24 cellular contexts compared by ENCODE assay signal in genomic region chr10:84511709-84512108, GRCh38.
"Had no signal": no experiment of that assay in that cellular context is flagged by ENCODE, and none has a peak within 500 bp of the region (broad histone marks: within the 10 kb centered on the region; RNA-seq: fewer than 3 reads in every experiment).

No MANE protein-coding gene starts in this region.

- H3K4me1 ChIP-seq: breast epithelium had no signal

- H3K9ac ChIP-seq: KMS-11 had no signal

- H3K4me3 ChIP-seq: breast epithelium, SK-N-MC had no signal

- H3K9me3 ChIP-seq: breast epithelium had no signal

- H3K27ac ChIP-seq: breast epithelium, KMS-11, SK-N-MC had no signal

- DNase-seq: activated CD4-positive, alpha-beta T cell treated with anti-CD3 and anti-CD28 coated beads, Interleukin-2, amount 10 ng/mL, durations not matched to agents 24 days and 14 days; activated CD4-positive, alpha-beta T cell treated with anti-CD3 and anti-CD28 coated beads, Interleukin-2, amount 50 U/mL, for 48 hours; activated CD4-positive, CD25-positive, alpha-beta regulatory T cell treated with anti-CD3 and anti-CD28 coated beads, Interleukin-2, amount 50 U/mL, for 72 hours; activated CD8-positive, alpha-beta memory T cell treated with anti-CD3 and anti-CD28 coated beads, Interleukin-2, amount 10 ng/mL, durations not matched to agents 7 days and 5 days; activated gamma-delta T cell treated with Interleukin-2 at 50 U/mL for 16 hours; activated naive CD4-positive, alpha-beta T cell treated with anti-CD3 and anti-CD28 coated beads, Interleukin-2, amount 10 ng/mL, durations not matched to agents 7 days and 5 days; activated naive CD8-positive, alpha-beta T cell treated with anti-CD3 and anti-CD28 coated beads for 36 hours; activated T-cell treated with anti-CD3 and anti-CD28 coated beads, Interleukin-2, amount 50 U/mL, for 4 hours; caudate nucleus; NCI-H1092; NCI-H1417; NCI-H1930; NCI-H2171 treated with DMSO at 0.1 percent for 48 hours; NCI-H345; NCI-H510A; NCI-H526 treated with DMSO at 0.1 percent for 48 hours; NCI-H82; SIG-M5; SW 1271 had no signal

- H3K4me2 ChIP-seq: KMS-11 had no signal

- H3K4me1 Mint-ChIP-seq: activated CD4-positive, alpha-beta T cell treated with anti-CD3 and anti-CD28 coated beads, Interleukin-2, amount 10 ng/mL, durations not matched to agents 24 days and 14 days; activated CD8-positive, alpha-beta memory T cell treated with anti-CD3 and anti-CD28 coated beads, Interleukin-2, amount 10 ng/mL, durations not matched to agents 7 days and 5 days; activated naive CD4-positive, alpha-beta T cell treated with anti-CD3 and anti-CD28 coated beads, Interleukin-2, amount 10 ng/mL, durations not matched to agents 7 days and 5 days; activated naive CD8-positive, alpha-beta T cell treated with anti-CD3 and anti-CD28 coated beads for 36 hours had no signal

- ATAC-seq: activated CD8-positive, alpha-beta memory T cell treated with anti-CD3 and anti-CD28 coated beads, Interleukin-2, amount 10 ng/mL, durations not matched to agents 7 days and 5 days; activated T-cell treated with anti-CD3 and anti-CD28 coated beads, Interleukin-2, amount 50 U/mL, for 4 hours; WTC11 had no signal

- H3K36me3 ChIP-seq: breast epithelium had no signal

- H3K27me3 ChIP-seq: breast epithelium had no signal

- H3K4me3 Mint-ChIP-seq: activated CD4-positive, alpha-beta T cell treated with anti-CD3 and anti-CD28 coated beads, Interleukin-2, amount 10 ng/mL, durations not matched to agents 24 days and 14 days; activated CD8-positive, alpha-beta memory T cell treated with anti-CD3 and anti-CD28 coated beads, Interleukin-2, amount 10 ng/mL, durations not matched to agents 7 days and 5 days; activated naive CD4-positive, alpha-beta T cell treated with anti-CD3 and anti-CD28 coated beads, Interleukin-2, amount 10 ng/mL, durations not matched to agents 7 days and 5 days; activated naive CD8-positive, alpha-beta T cell treated with anti-CD3 and anti-CD28 coated beads for 36 hours; activated T-cell treated with anti-CD3 and anti-CD28 coated beads, Interleukin-2, amount 50 U/mL, for 4 hours; WTC11 had no signal

- H3K27me3 Mint-ChIP-seq: activated CD4-positive, alpha-beta T cell treated with anti-CD3 and anti-CD28 coated beads, Interleukin-2, amount 10 ng/mL, durations not matched to agents 24 days and 14 days; activated CD8-positive, alpha-beta memory T cell treated with anti-CD3 and anti-CD28 coated beads, Interleukin-2, amount 10 ng/mL, durations not matched to agents 7 days and 5 days; activated naive CD4-positive, alpha-beta T cell treated with anti-CD3 and anti-CD28 coated beads, Interleukin-2, amount 10 ng/mL, durations not matched to agents 7 days and 5 days; activated naive CD8-positive, alpha-beta T cell treated with anti-CD3 and anti-CD28 coated beads for 36 hours had no signal

- H3K27ac Mint-ChIP-seq: activated CD4-positive, alpha-beta T cell treated with anti-CD3 and anti-CD28 coated beads, Interleukin-2, amount 10 ng/mL, durations not matched to agents 24 days and 14 days; activated CD8-positive, alpha-beta memory T cell treated with anti-CD3 and anti-CD28 coated beads, Interleukin-2, amount 10 ng/mL, durations not matched to agents 7 days and 5 days; activated naive CD4-positive, alpha-beta T cell treated with anti-CD3 and anti-CD28 coated beads, Interleukin-2, amount 10 ng/mL, durations not matched to agents 7 days and 5 days; activated naive CD8-positive, alpha-beta T cell treated with anti-CD3 and anti-CD28 coated beads for 36 hours; activated T-helper 2 cell treated with anti-CD3 and anti-CD28 coated beads, Interferon-gamma antibody, Interleukin-2, Interleukin-4, amounts not matched to agents 10 μg/mL and 5 μg/mL and 100 μg/mL, durations not matched to agents 14 hours and 24 hours and 36 hours; WTC11 had no signal

- H3K9me3 Mint-ChIP-seq: activated CD4-positive, alpha-beta T cell treated with anti-CD3 and anti-CD28 coated beads, Interleukin-2, amount 10 ng/mL, durations not matched to agents 24 days and 14 days; activated naive CD4-positive, alpha-beta T cell treated with anti-CD3 and anti-CD28 coated beads, Interleukin-2, amount 10 ng/mL, durations not matched to agents 7 days and 5 days; activated naive CD8-positive, alpha-beta T cell treated with anti-CD3 and anti-CD28 coated beads for 36 hours; activated T-cell treated with anti-CD3 and anti-CD28 coated beads, Interleukin-2, amount 50 U/mL, for 4 hours; activated T-helper 2 cell treated with anti-CD3 and anti-CD28 coated beads, Interferon-gamma antibody, Interleukin-2, Interleukin-4, amounts not matched to agents 10 μg/mL and 5 μg/mL and 100 μg/mL, durations not matched to agents 14 hours and 24 hours and 36 hours; WTC11 had no signal
